ENCODE assay signal across 1 cellular context in genomic region chr11:69567951-69568808, GRCh38.
TF ChIP-seq lines count a peak whose summit lies in the region.

No MANE protein-coding gene starts in this region.

TF ChIP-seq in HepG2, 621 proteins besides CTCF, POLR2A, EP300 and RAD21 (continued from another document and continues in another):
- TF ChIP-seq AGO2 (optimal IDR thresholded peaks at IDR 0.05; ENCODE audit: low read depth, low read length) (no peak), ZNF124 (CRISPR knock-in tag; IDR thresholded peaks at IDR 0.05) (no peak), FOXJ3 (CRISPR knock-in tag; IDR thresholded peaks at IDR 0.05; ENCODE audit: borderline replicate concordance) (no peak), ZNF354B (CRISPR knock-in tag; IDR thresholded peaks at IDR 0.05) (no peak), ZNF17 (CRISPR knock-in tag; IDR thresholded peaks at IDR 0.05) (no peak), ZNF136 (CRISPR knock-in tag; IDR thresholded peaks at IDR 0.05; ENCODE audit: low read depth) (no peak), PLSCR1 (CRISPR knock-in tag; IDR thresholded peaks at IDR 0.05; ENCODE audit: borderline replicate concordance) (no peak), ZNF101 (CRISPR knock-in tag; IDR thresholded peaks at IDR 0.05; ENCODE audit: borderline replicate concordance, low read depth) (no peak), MAF1 (CRISPR knock-in tag; IDR thresholded peaks at IDR 0.05; ENCODE audit: borderline replicate concordance) (no peak), ZSCAN30 (CRISPR knock-in tag; IDR thresholded peaks at IDR 0.05) (no peak), THYN1 (CRISPR knock-in tag; IDR thresholded peaks at IDR 0.05; ENCODE audit: borderline replicate concordance, low read depth) (no peak), AKAP8 (CRISPR knock-in tag; IDR thresholded peaks at IDR 0.05) (no peak), MEIS2 (CRISPR knock-in tag; IDR thresholded peaks at IDR 0.05) (no peak), ZNF33B (CRISPR knock-in tag; IDR thresholded peaks at IDR 0.05) (no peak), CC2D1A (CRISPR knock-in tag; IDR thresholded peaks at IDR 0.05) (no peak), JDP2 (CRISPR knock-in tag; IDR thresholded peaks at IDR 0.05; ENCODE audit: borderline replicate concordance) (no peak), HOXA7 (CRISPR knock-in tag; IDR thresholded peaks at IDR 0.05) (no peak), CREB1 (IDR thresholded peaks at IDR 0.05) (peak; percentile 73), CREB1 (CRISPR knock-in tag; IDR thresholded peaks at IDR 0.05) (no peak; the same call in 1 of the 2 replicates), ZNF614 (CRISPR knock-in tag; IDR thresholded peaks at IDR 0.05; ENCODE audit: borderline replicate concordance) (no peak; the same call in 1 of the 2 replicates), ZNF3 (CRISPR knock-in tag; IDR thresholded peaks at IDR 0.05) (no peak), IRF9 (CRISPR knock-in tag; IDR thresholded peaks at IDR 0.05; ENCODE audit: borderline replicate concordance) (peak; percentile 21; the same call in 1 of the 2 replicates), ARID5B (CRISPR knock-in tag; IDR thresholded peaks at IDR 0.05) (peak; percentile 79), TMF1 (CRISPR knock-in tag; IDR thresholded peaks at IDR 0.05; ENCODE audit: low read depth) (no peak), HES4 (CRISPR knock-in tag; IDR thresholded peaks at IDR 0.05; ENCODE audit: borderline replicate concordance) (no peak), SNRNP70 (IDR thresholded peaks at IDR 0.05; ENCODE audit: low read depth, low read length) (no peak), KLF11 (CRISPR knock-in tag; IDR thresholded peaks at IDR 0.05) (no peak), HMG20A (CRISPR knock-in tag; IDR thresholded peaks at IDR 0.05; ENCODE audit: borderline replicate concordance) (peak; percentile 71; the same call in 1 of the 2 replicates), ZNF30 (CRISPR knock-in tag; IDR thresholded peaks at IDR 0.05) (no peak), RARA (CRISPR knock-in tag; IDR thresholded peaks at IDR 0.05) (peak; percentile 94), ELF1 (CRISPR knock-in tag; IDR thresholded peaks at IDR 0.05) (no peak), CEBPG (CRISPR knock-in tag; IDR thresholded peaks at IDR 0.05) (peak; percentile 68), MXI1 (IDR thresholded peaks at IDR 0.05; ENCODE audit: borderline replicate concordance, low read depth, low read length) (no peak), ZNF781 (CRISPR knock-in tag; IDR thresholded peaks at IDR 0.05; ENCODE audit: borderline replicate concordance, not compliant biosample characterization) (no peak), ZC3H13 (CRISPR knock-in tag; IDR thresholded peaks at IDR 0.05) (no peak), STAT5B (CRISPR knock-in tag; IDR thresholded peaks at IDR 0.05) (no peak), ZNF703 (CRISPR knock-in tag; IDR thresholded peaks at IDR 0.05; ENCODE audit: borderline replicate concordance) (no peak), SOX13 (IDR thresholded peaks at IDR 0.05) (0 out of 2 replicates have a peak, but pooled peaks have one; percentile 20), SOX13 (CRISPR knock-in tag; conservative IDR thresholded peaks at IDR 0.05 in 1 of 2, IDR thresholded peaks at IDR 0.05 in 1 of 2) (peak in 1 of 2 experiments; percentile 72; a peak in 2 of 4 replicates), JUNB (CRISPR knock-in tag; IDR thresholded peaks at IDR 0.05; ENCODE audit: borderline replicate concordance) (no peak), TEAD2 (CRISPR knock-in tag; IDR thresholded peaks at IDR 0.05) (no peak), IRX3 (CRISPR knock-in tag; IDR thresholded peaks at IDR 0.05; ENCODE audit: borderline replicate concordance, low read depth) (no peak), DMAP1 (CRISPR knock-in tag; IDR thresholded peaks at IDR 0.05) (no peak), CHCHD3 (CRISPR knock-in tag; IDR thresholded peaks at IDR 0.05) (no peak), ZFP91 (CRISPR knock-in tag; IDR thresholded peaks at IDR 0.05; ENCODE audit: borderline replicate concordance) (peak; percentile 71; the same call in 1 of the 2 replicates), PHF8 (CRISPR knock-in tag; IDR thresholded peaks at IDR 0.05) (no peak), ZBTB21 (CRISPR knock-in tag; IDR thresholded peaks at IDR 0.05) (no peak; the same call in 1 of the 2 replicates), RFX1 (IDR thresholded peaks at IDR 0.05) (no peak), ZNF296 (CRISPR knock-in tag; conservative IDR thresholded peaks at IDR 0.05) (no peak), SIX4 (CRISPR knock-in tag; IDR thresholded peaks at IDR 0.05) (no peak; the same call in 1 of the 2 replicates)
- TF ChIP-seq, protein P1, sequence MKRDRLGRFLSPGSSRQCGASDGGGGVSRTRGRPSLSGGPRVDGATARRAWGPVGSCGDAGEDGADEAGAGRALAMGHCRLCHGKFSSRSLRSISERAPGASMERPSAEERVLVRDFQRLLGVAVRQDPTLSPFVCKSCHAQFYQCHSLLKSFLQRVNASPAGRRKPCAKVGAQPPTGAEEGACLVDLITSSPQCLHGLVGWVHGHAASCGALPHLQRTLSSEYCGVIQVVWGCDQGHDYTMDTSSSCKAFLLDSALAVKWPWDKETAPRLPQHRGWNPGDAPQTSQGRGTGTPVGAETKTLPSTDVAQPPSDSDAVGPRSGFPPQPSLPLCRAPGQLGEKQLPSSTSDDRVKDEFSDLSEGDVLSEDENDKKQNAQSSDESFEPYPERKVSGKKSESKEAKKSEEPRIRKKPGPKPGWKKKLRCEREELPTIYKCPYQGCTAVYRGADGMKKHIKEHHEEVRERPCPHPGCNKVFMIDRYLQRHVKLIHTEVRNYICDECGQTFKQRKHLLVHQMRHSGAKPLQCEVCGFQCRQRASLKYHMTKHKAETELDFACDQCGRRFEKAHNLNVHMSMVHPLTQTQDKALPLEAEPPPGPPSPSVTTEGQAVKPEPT (CRISPR knock-in tag; IDR thresholded peaks at IDR 0.05; ENCODE audit: low read depth): no peak
- TF ChIP-seq, protein P2, sequence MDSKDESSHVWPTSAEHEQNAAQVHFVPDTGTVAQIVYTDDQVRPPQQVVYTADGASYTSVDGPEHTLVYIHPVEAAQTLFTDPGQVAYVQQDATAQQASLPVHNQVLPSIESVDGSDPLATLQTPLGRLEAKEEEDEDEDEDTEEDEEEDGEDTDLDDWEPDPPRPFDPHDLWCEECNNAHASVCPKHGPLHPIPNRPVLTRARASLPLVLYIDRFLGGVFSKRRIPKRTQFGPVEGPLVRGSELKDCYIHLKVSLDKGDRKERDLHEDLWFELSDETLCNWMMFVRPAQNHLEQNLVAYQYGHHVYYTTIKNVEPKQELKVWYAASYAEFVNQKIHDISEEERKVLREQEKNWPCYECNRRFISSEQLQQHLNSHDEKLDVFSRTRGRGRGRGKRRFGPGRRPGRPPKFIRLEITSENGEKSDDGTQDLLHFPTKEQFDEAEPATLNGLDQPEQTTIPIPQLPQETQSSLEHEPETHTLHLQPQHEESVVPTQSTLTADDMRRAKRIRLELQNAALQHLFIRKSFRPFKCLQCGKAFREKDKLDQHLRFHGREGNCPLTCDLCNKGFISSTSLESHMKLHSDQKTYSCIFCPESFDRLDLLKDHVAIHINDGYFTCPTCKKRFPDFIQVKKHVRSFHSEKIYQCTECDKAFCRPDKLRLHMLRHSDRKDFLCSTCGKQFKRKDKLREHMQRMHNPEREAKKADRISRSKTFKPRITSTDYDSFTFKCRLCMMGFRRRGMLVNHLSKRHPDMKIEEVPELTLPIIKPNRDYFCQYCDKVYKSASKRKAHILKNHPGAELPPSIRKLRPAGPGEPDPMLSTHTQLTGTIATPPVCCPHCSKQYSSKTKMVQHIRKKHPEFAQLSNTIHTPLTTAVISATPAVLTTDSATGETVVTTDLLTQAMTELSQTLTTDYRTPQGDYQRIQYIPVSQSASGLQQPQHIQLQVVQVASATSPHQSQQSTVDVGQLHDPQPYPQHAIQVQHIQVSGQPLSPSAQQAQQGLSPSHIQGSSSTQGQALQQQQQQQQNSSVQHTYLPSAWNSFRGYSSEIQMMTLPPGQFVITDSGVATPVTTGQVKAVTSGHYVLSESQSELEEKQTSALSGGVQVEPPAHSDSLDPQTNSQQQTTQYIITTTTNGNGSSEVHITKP (CRISPR knock-in tag; IDR thresholded peaks at IDR 0.05; ENCODE audit: low read depth): no peak
- TF ChIP-seq, protein P3, sequence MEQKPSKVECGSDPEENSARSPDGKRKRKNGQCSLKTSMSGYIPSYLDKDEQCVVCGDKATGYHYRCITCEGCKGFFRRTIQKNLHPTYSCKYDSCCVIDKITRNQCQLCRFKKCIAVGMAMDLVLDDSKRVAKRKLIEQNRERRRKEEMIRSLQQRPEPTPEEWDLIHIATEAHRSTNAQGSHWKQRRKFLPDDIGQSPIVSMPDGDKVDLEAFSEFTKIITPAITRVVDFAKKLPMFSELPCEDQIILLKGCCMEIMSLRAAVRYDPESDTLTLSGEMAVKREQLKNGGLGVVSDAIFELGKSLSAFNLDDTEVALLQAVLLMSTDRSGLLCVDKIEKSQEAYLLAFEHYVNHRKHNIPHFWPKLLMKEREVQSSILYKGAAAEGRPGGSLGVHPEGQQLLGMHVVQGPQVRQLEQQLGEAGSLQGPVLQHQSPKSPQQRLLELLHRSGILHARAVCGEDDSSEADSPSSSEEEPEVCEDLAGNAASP (CRISPR knock-in tag; IDR thresholded peaks at IDR 0.05; ENCODE audit: borderline replicate concordance): peak; percentile 57; the same call in 1 of the 2 replicates
- TF ChIP-seq, protein P4, sequence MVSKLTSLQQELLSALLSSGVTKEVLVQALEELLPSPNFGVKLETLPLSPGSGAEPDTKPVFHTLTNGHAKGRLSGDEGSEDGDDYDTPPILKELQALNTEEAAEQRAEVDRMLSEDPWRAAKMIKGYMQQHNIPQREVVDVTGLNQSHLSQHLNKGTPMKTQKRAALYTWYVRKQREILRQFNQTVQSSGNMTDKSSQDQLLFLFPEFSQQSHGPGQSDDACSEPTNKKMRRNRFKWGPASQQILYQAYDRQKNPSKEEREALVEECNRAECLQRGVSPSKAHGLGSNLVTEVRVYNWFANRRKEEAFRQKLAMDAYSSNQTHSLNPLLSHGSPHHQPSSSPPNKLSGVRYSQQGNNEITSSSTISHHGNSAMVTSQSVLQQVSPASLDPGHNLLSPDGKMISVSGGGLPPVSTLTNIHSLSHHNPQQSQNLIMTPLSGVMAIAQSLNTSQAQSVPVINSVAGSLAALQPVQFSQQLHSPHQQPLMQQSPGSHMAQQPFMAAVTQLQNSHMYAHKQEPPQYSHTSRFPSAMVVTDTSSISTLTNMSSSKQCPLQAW (CRISPR knock-in tag; IDR thresholded peaks at IDR 0.05): 0 out of 2 replicates have a peak, but pooled peaks have one; percentile 14
